ENCODE assay signal across 1 cellular context in the genomic region with DNA sequence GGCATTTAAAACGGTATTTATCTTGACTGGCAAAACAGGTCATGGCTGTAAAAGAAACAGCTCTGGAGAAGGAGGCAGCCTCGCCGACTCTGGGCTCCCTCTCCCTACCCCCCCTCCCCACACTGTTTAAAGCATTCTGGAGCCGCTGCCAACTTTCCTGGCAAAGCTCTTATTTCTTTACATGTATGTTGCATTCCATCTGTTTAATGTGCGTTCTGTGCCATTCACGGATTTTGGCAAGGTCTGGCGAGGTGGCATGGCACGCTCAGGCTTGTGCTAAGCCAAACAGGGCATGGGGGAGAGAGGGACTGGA.
TF ChIP-seq lines count a peak whose summit lies in the region.

No MANE protein-coding gene starts in this region.

TF ChIP-seq in SK-N-SH treated with all-trans-retinoic acid at 6 μM for 48 hours, 23 proteins besides CTCF, POLR2A, EP300 and RAD21 (continued from another document):
- TF ChIP-seq ZNF565 (CRISPR knock-in tag; conservative IDR thresholded peaks at IDR 0.05; ENCODE audit: low read depth) (no peak), CSDC2 (CRISPR knock-in tag; IDR thresholded peaks at IDR 0.05) (no peak), RARB (CRISPR knock-in tag; IDR thresholded peaks at IDR 0.05) (no peak), BACH2 (CRISPR knock-in tag; IDR thresholded peaks at IDR 0.05; ENCODE audit: borderline replicate concordance) (no peak), OSR1 (CRISPR knock-in tag; IDR thresholded peaks at IDR 0.05) (no peak), ZFP30 (CRISPR knock-in tag; IDR thresholded peaks at IDR 0.05) (no peak)
